Comparison of ENCODE assay signal across 8 cellular contexts in genomic region chr11:64165842-64166635, GRCh38. TPM values are rescaled to one million over a fixed set of nuclear protein-coding genes. Genes with fewer than 3 reads are reported as not detected.
DNase-seq lines count a peak whose midpoint lies in the region; ATAC-seq and TF ChIP-seq lines count a peak whose summit lies in the region.

Gene MACROD1 (minus strand): TSS chr11:64166113. CDS start chr11:64165994, 119 bp downstream.

- no peaks in the 10 kb centered on the region for H3K36me3 ChIP-seq in KMS-11 (ENCODE audit: insufficient read depth)

- peak within 1 kb of the TSS; percentile 90 to 94 (median 90) for H3K4me3 Mint-ChIP-seq in nephron
- peak within 1 kb of the TSS; percentile 92 to 96 for H3K4me3 Mint-ChIP-seq in stimulated activated naive CD8-positive, alpha-beta T cell treated with anti-CD3 and anti-CD28 coated beads, Interleukin-15, amount 100 ng/mL, for 72 hours

- H3K27ac ChIP-seq in KMS-11, result peak within 1 kb of the TSS; percentile 72

- H3K4me2 ChIP-seq in KMS-11, result peak within 1 kb of the TSS; percentile 99

- peak within 1 kb of the TSS; percentile 81 for H2AFZ ChIP-seq in KMS-11 (ENCODE audit: low read depth)

- H3K36me3 Mint-ChIP-seq in nephron (ENCODE audit: low read depth), result peaks cover 4% of the 10 kb centered on the region

- peaks cover 4% of the 10 kb centered on the region for H3K27me3 Mint-ChIP-seq in nephron (ENCODE audit: low read depth)
- H3K27me3 Mint-ChIP-seq in stimulated activated naive CD8-positive, alpha-beta T cell treated with anti-CD3 and anti-CD28 coated beads, Interleukin-15, amount 100 ng/mL, for 72 hours, result no peaks in the 10 kb centered on the region

- H3K79me2 ChIP-seq in KMS-11 (ENCODE audit: insufficient read depth, low read depth), result no peaks in the 10 kb centered on the region

- H3K27me3 ChIP-seq in KMS-11 (ENCODE audit: insufficient read depth, low read depth), result no peaks in the 10 kb centered on the region

- H3K4me3 ChIP-seq in KMS-11 (IDR thresholded peaks at IDR 0.05; ENCODE audit: insufficient read depth, low read depth, low read length) (no peak within 1 kb of the TSS), fibroblast of the aortic adventitia (ENCODE audit: low read depth, low read length) (peak within 1 kb of the TSS; percentile 71)

- peak; percentile 74 for ATAC-seq in GM21619 (IDR thresholded peaks at IDR 0.05; ENCODE audit: unreplicated experiment)
- peak; percentile 96 for ATAC-seq in stimulated activated naive CD8-positive, alpha-beta T cell treated with anti-CD3 and anti-CD28 coated beads, Interleukin-15, amount 100 ng/mL, for 72 hours

- peak within 1 kb of the TSS; percentile 91 for H3K9ac ChIP-seq in KMS-11

- H3K4me1 ChIP-seq in KMS-11 (ENCODE audit: low read depth, poor library complexity, severe bottlenecking), result peaks cover 5% of the 10 kb centered on the region

- H3K27ac Mint-ChIP-seq in nephron, result peak within 1 kb of the TSS; percentile 76 to 95 (median 94)
- peak within 1 kb of the TSS; percentile 92 to 96 for H3K27ac Mint-ChIP-seq in stimulated activated naive CD8-positive, alpha-beta T cell treated with anti-CD3 and anti-CD28 coated beads, Interleukin-15, amount 100 ng/mL, for 72 hours

- DNase-seq in D341Med (ENCODE audit: low spot score), result peak; percentile 93
- DNase-seq in RPMI7951 (ENCODE audit: low read depth), result peak; percentile 88
- DNase-seq in activated T-helper 9 cell treated with anti-CD3 and anti-CD28 coated beads, Interleukin-2, amount 50 U/mL, for 16 hours (ENCODE audit: low read depth), result peak; percentile 78
- DNase-seq in fibroblast of the aortic adventitia (ENCODE audit: low read depth), result peak; percentile 68
- DNase-seq in stimulated activated naive CD8-positive, alpha-beta T cell treated with anti-CD3 and anti-CD28 coated beads, Interleukin-15, amount 100 ng/mL, for 72 hours, result peak; percentile 76 to 81

- H3K9me3 Mint-ChIP-seq in nephron, result peaks cover 3% of the 10 kb centered on the region
- no peaks in the 10 kb centered on the region for H3K9me3 Mint-ChIP-seq in stimulated activated naive CD8-positive, alpha-beta T cell treated with anti-CD3 and anti-CD28 coated beads, Interleukin-15, amount 100 ng/mL, for 72 hours

- H4K20me1 ChIP-seq in KMS-11 (ENCODE audit: insufficient read depth), result no peaks in the 10 kb centered on the region

- TF ChIP-seq CTCF in KMS-11 (conservative IDR thresholded peaks at IDR 0.05; ENCODE audit: low read depth, low read length), result no peak
- no peak for TF ChIP-seq CTCF in fibroblast of the aortic adventitia (IDR thresholded peaks at IDR 0.05; ENCODE audit: insufficient read depth, low read length)
- no peak for TF ChIP-seq CTCF in nephron (IDR thresholded peaks at IDR 0.05; ENCODE audit: unreplicated experiment in 3 of 3)

- peaks cover 19% of the 10 kb centered on the region for H3K4me1 Mint-ChIP-seq in nephron
- peaks cover 35% of the 10 kb centered on the region for H3K4me1 Mint-ChIP-seq in stimulated activated naive CD8-positive, alpha-beta T cell treated with anti-CD3 and anti-CD28 coated beads, Interleukin-15, amount 100 ng/mL, for 72 hours

RNA-seq across cellular contexts. Expression of gene MACROD1, which starts in this region (rescaled TPM):
- total RNA-seq in RPMI7951 (2014; rRNA removed; shearing (Covaris generic)), result 36.7 and 43.3 TPM in 2 replicates
- total RNA-seq in fibroblast of the aortic adventitia (ENCODE audit: low replicate concordance), result 7.6 and 14.5 TPM in 2 replicates
